Comparison of ENCODE assay signal across 1 cellular context in genomic region chr22:49853981-49854791, GRCh38.
TF ChIP-seq lines count a peak whose summit lies in the region.

No MANE protein-coding gene starts in this region.

TF ChIP-seq in GM23338, 12 proteins besides CTCF, POLR2A, EP300 and RAD21 (continued from another document):
- TF ChIP-seq ZNF462 (CRISPR knock-in tag; IDR thresholded peaks at IDR 0.05) (no peak), STAT1 (IDR thresholded peaks at IDR 0.05; ENCODE audit: unreplicated experiment) (no peak), REST (IDR thresholded peaks at IDR 0.05; ENCODE audit: unreplicated experiment) (no peak), EZH2phosphoT487 (IDR thresholded peaks at IDR 0.05; ENCODE audit: unreplicated experiment) (no peak), ZNF331 (CRISPR knock-in tag; IDR thresholded peaks at IDR 0.05; ENCODE audit: low read depth) (no peak), CREB1 (CRISPR knock-in tag; IDR thresholded peaks at IDR 0.05; ENCODE audit: low read depth) (no peak)
- TF ChIP-seq, protein P1, sequence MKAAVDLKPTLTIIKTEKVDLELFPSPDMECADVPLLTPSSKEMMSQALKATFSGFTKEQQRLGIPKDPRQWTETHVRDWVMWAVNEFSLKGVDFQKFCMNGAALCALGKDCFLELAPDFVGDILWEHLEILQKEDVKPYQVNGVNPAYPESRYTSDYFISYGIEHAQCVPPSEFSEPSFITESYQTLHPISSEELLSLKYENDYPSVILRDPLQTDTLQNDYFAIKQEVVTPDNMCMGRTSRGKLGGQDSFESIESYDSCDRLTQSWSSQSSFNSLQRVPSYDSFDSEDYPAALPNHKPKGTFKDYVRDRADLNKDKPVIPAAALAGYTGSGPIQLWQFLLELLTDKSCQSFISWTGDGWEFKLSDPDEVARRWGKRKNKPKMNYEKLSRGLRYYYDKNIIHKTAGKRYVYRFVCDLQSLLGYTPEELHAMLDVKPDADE (IDR thresholded peaks at IDR 0.05), result no peak
